8 cellular contexts compared by ENCODE assay signal in genomic region chr11:27362749-27363575, GRCh38. TPM values are rescaled to one million over a fixed set of nuclear protein-coding genes. Genes with fewer than 3 reads are reported as not detected.
A peak's percentile ranks its signal among the peaks of the same experiment; 100 is the strongest.
DNase-seq lines count a peak whose midpoint lies in the region; ATAC-seq lines count a peak whose summit lies in the region.

TSS of gene CCDC34 (minus strand) at chr11:27363215. CDS start at chr11:27363194, 21 bp downstream.

- intact Hi-C loops in activated T-helper 1 cell treated with anti-CD3 and anti-CD28 coated beads, Interleukin-12 subunit alpha, Interleukin-12 subunit beta, Interleukin-2, Interleukin-4 antibody, amounts not matched to agents 30 ng/mL and 10 ng/mL and 1 ng/mL, durations not matched to agents 14 hours and 24 hours and 36 hours (cut with micrococcal nuclease) = loop anchor here (1.0 to 5.0 kb wide), 4 partner anchors 44 to 744 kb away; partner anchors contain the start of genes KIF18A, LIN7C and METTL15
- intact Hi-C loops in naive thymus-derived CD4-positive, alpha-beta T cell (cut with micrococcal nuclease) = loop anchor here (1.0 to 2.0 kb wide), 5 partner anchors 109 to 745 kb away; partner anchors contain the start of genes LIN7C (in 2 of the 2), KIF18A (in 1 of the 2), LGR4 (in 1 of the 2) and METTL15 (in 1 of the 2)

- peaks cover 6% of the 10 kb centered on the region for H3K27me3 Mint-ChIP-seq in activated T-helper 1 cell treated with anti-CD3 and anti-CD28 coated beads, Interleukin-12 subunit alpha, Interleukin-12 subunit beta, Interleukin-2, Interleukin-4 antibody, amounts not matched to agents 30 ng/mL and 10 ng/mL and 1 ng/mL, durations not matched to agents 14 hours and 24 hours and 36 hours (ENCODE audit: insufficient read depth)
- no peaks in the 10 kb centered on the region for H3K27me3 Mint-ChIP-seq in naive thymus-derived CD4-positive, alpha-beta T cell

- no peaks in the 10 kb centered on the region for H3K9me3 Mint-ChIP-seq in activated T-helper 1 cell treated with anti-CD3 and anti-CD28 coated beads, Interleukin-12 subunit alpha, Interleukin-12 subunit beta, Interleukin-2, Interleukin-4 antibody, amounts not matched to agents 30 ng/mL and 10 ng/mL and 1 ng/mL, durations not matched to agents 14 hours and 24 hours and 36 hours
- H3K9me3 Mint-ChIP-seq in naive thymus-derived CD4-positive, alpha-beta T cell = no peaks in the 10 kb centered on the region
- H3K9me3 Mint-ChIP-seq in stimulated activated effector memory CD8-positive, alpha-beta T cell treated with anti-CD3 and anti-CD28 coated beads, Interleukin-12 subunit alpha, Interleukin-12 subunit beta, amount 100 ng/mL, for 72 hours = no peaks in the 10 kb centered on the region

- POLR2A ChIA-PET in naive thymus-derived CD4-positive, alpha-beta T cell (lab: Charles Lee) = interaction anchor here (1.0 kb wide), 1 partner anchor 745 kb away, joined by 3 read pairs; the partner anchor contains the start of genes KIF18A and METTL15

- CTCF ChIA-PET in naive thymus-derived CD4-positive, alpha-beta T cell (lab: Charles Lee) = interaction anchor here (0.6 kb wide), 1 partner anchor 123 kb away, joined by 3 read pairs; no protein-coding TSS in a partner anchor

- peak; percentile 99 for ATAC-seq in naive thymus-derived CD4-positive, alpha-beta T cell
- ATAC-seq in stimulated activated effector memory CD8-positive, alpha-beta T cell treated with anti-CD3 and anti-CD28 coated beads, Interleukin-12 subunit alpha, Interleukin-12 subunit beta, amount 100 ng/mL, for 72 hours = peak; percentile 99

- H3K4me1 ChIP-seq in naive thymus-derived CD4-positive, alpha-beta T cell (ENCODE audit: control insufficient read depth in 2 of 2, insufficient read depth in 2 of 2, low read length in 2 of 2) = peaks cover 10 to 12% of the 10 kb centered on the region in 2 donors

- no peaks in the 10 kb centered on the region for H3K9me3 ChIP-seq in naive thymus-derived CD4-positive, alpha-beta T cell (ENCODE audit: control insufficient read depth in 2 of 3, low read length in 3 of 3)

- H3K27ac ChIP-seq in naive thymus-derived CD4-positive, alpha-beta T cell (ENCODE audit: low read depth, low read length) = peak within 1 kb of the TSS; percentile 66

- peak within 1 kb of the TSS; percentile 51 for H3K4me3 ChIP-seq in naive thymus-derived CD4-positive, alpha-beta T cell (ENCODE audit: low read length)

- no peaks in the 10 kb centered on the region for H3K27me3 ChIP-seq in naive thymus-derived CD4-positive, alpha-beta T cell (ENCODE audit: control insufficient read depth in 2 of 2, insufficient read depth in 2 of 2, low read length in 2 of 2)

- H3K36me3 Mint-ChIP-seq in activated T-helper 1 cell treated with anti-CD3 and anti-CD28 coated beads, Interleukin-12 subunit alpha, Interleukin-12 subunit beta, Interleukin-2, Interleukin-4 antibody, amounts not matched to agents 30 ng/mL and 10 ng/mL and 1 ng/mL, durations not matched to agents 14 hours and 24 hours and 36 hours (ENCODE audit: low read depth) = no peaks in the 10 kb centered on the region
- no peaks in the 10 kb centered on the region for H3K36me3 Mint-ChIP-seq in naive thymus-derived CD4-positive, alpha-beta T cell
- H3K36me3 Mint-ChIP-seq in stimulated activated effector memory CD8-positive, alpha-beta T cell treated with anti-CD3 and anti-CD28 coated beads, Interleukin-12 subunit alpha, Interleukin-12 subunit beta, amount 100 ng/mL, for 72 hours = no peaks in the 10 kb centered on the region

- H3K4me1 Mint-ChIP-seq in activated T-helper 1 cell treated with anti-CD3 and anti-CD28 coated beads, Interleukin-12 subunit alpha, Interleukin-12 subunit beta, Interleukin-2, Interleukin-4 antibody, amounts not matched to agents 30 ng/mL and 10 ng/mL and 1 ng/mL, durations not matched to agents 14 hours and 24 hours and 36 hours (ENCODE audit: low read depth) = peaks cover 32% of the 10 kb centered on the region
- peaks cover 12 to 48% (median 28%) of the 10 kb centered on the region in 7 donors for H3K4me1 Mint-ChIP-seq in naive thymus-derived CD4-positive, alpha-beta T cell
- peaks cover 38% of the 10 kb centered on the region for H3K4me1 Mint-ChIP-seq in stimulated activated effector memory CD8-positive, alpha-beta T cell treated with anti-CD3 and anti-CD28 coated beads, Interleukin-12 subunit alpha, Interleukin-12 subunit beta, amount 100 ng/mL, for 72 hours

- peak; percentile 94 for DNase-seq in EH (ENCODE audit: low read depth)
- DNase-seq in GOT3 (lab: John Stamatoyannopoulos, UW) = peak; percentile 83
- peak; percentile 76 to 81 for DNase-seq in Kasumi-1 (lab: John Stamatoyannopoulos, UW)
- DNase-seq in RPMI7951 (ENCODE audit: low read depth) = peak; percentile 92
- DNase-seq in activated T-helper 1 cell treated with anti-CD3 and anti-CD28 coated beads, Interleukin-12 subunit alpha, Interleukin-12 subunit beta, Interleukin-2, Interleukin-4 antibody, amounts not matched to agents 30 ng/mL and 10 ng/mL and 1 ng/mL, durations not matched to agents 14 hours and 24 hours and 36 hours (ENCODE audit: low spot score) = peak; percentile 86
- peak; percentile 91 for DNase-seq in fibroblast of gingiva (ENCODE audit: low read depth)
- DNase-seq in naive thymus-derived CD4-positive, alpha-beta T cell = peak; percentile 83 to 91 (median 90)
- peak; percentile 84 to 89 for DNase-seq in stimulated activated effector memory CD8-positive, alpha-beta T cell treated with anti-CD3 and anti-CD28 coated beads, Interleukin-12 subunit alpha, Interleukin-12 subunit beta, amount 100 ng/mL, for 72 hours (ENCODE audit: low spot score in 2 of 2)

- peak within 1 kb of the TSS; percentile 81 for H3K27ac Mint-ChIP-seq in activated T-helper 1 cell treated with anti-CD3 and anti-CD28 coated beads, Interleukin-12 subunit alpha, Interleukin-12 subunit beta, Interleukin-2, Interleukin-4 antibody, amounts not matched to agents 30 ng/mL and 10 ng/mL and 1 ng/mL, durations not matched to agents 14 hours and 24 hours and 36 hours
- peak within 1 kb of the TSS; percentile 80 to 97 (median 87) for H3K27ac Mint-ChIP-seq in naive thymus-derived CD4-positive, alpha-beta T cell
- H3K27ac Mint-ChIP-seq in stimulated activated effector memory CD8-positive, alpha-beta T cell treated with anti-CD3 and anti-CD28 coated beads, Interleukin-12 subunit alpha, Interleukin-12 subunit beta, amount 100 ng/mL, for 72 hours = peak within 1 kb of the TSS; percentile 90

- peak within 1 kb of the TSS; percentile 93 for H3K4me3 Mint-ChIP-seq in activated T-helper 1 cell treated with anti-CD3 and anti-CD28 coated beads, Interleukin-12 subunit alpha, Interleukin-12 subunit beta, Interleukin-2, Interleukin-4 antibody, amounts not matched to agents 30 ng/mL and 10 ng/mL and 1 ng/mL, durations not matched to agents 14 hours and 24 hours and 36 hours
- H3K4me3 Mint-ChIP-seq in naive thymus-derived CD4-positive, alpha-beta T cell = peak within 1 kb of the TSS; percentile 78 to 96 (median 91)
- H3K4me3 Mint-ChIP-seq in stimulated activated effector memory CD8-positive, alpha-beta T cell treated with anti-CD3 and anti-CD28 coated beads, Interleukin-12 subunit alpha, Interleukin-12 subunit beta, amount 100 ng/mL, for 72 hours = peak within 1 kb of the TSS; percentile 88

- no peaks in the 10 kb centered on the region for H3K36me3 ChIP-seq in naive thymus-derived CD4-positive, alpha-beta T cell (ENCODE audit: control insufficient read depth in 2 of 3, insufficient read depth in 3 of 3, low read length in 3 of 3)

RNA-seq across cellular contexts. Expression of gene CCDC34, which starts in this region (rescaled TPM):
- 12.7 and 14.5 TPM in 2 replicates for total RNA-seq in RPMI7951 (2014; rRNA removed; shearing (Covaris generic))
- 10.4 and 10.6 TPM in 2 replicates for total RNA-seq in activated T-helper 1 cell treated with anti-CD3 and anti-CD28 coated beads, Interleukin-12 subunit alpha, Interleukin-12 subunit beta, Interleukin-2, Interleukin-4 antibody, amounts not matched to agents 30 ng/mL and 10 ng/mL and 1 ng/mL, durations not matched to agents 14 hours and 24 hours and 36 hours
- 10 to 100 TPM in 1 of 5 experiments, 1 to 10 TPM in 4; 1.3 to 10.0 (median 3.6) TPM for total RNA-seq in naive thymus-derived CD4-positive, alpha-beta T cell
- polyA plus RNA-seq in naive thymus-derived CD4-positive, alpha-beta T cell = 1 to 10 TPM; 2.0 to 2.3 TPM

Comparison
In these comparisons a context has a peak if more than half of its experiments do, and no peak if none do; other contexts are left out.
1. Peak in every context shown above with its lines: DNase-seq, ATAC-seq, H3K4me3 ChIP-seq and H3K27ac ChIP-seq.